ENCODE assay signal across 1 cellular context in the genomic region with DNA sequence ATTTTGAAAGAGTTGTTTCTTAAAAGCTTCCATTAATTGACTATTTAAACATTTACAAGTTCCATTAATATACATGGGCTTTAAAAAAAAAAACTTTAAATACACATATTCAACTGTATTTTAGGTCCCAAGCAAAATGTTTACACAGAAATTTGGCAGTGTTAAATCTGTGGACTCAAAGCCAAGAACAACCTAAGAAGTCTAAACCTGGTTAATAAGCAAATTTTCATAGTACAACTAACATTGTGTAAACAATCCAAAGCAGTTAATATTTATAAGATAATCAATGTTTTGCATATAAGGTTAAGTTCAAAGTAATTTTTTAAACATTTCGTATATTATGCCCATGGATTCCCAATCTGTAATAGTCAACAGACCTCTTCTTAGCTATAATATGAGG.
TF ChIP-seq lines count a peak whose summit lies in the region.

No MANE protein-coding gene starts in this region.

TF ChIP-seq in SK-N-SH treated with all-trans-retinoic acid at 6 μM for 48 hours, 23 proteins besides CTCF, POLR2A, EP300 and RAD21:
- TF ChIP-seq SNAI2 (CRISPR knock-in tag; IDR thresholded peaks at IDR 0.05) (no peak), ZNF565 (CRISPR knock-in tag; conservative IDR thresholded peaks at IDR 0.05; ENCODE audit: low read depth) (no peak), CREB5 (CRISPR knock-in tag; IDR thresholded peaks at IDR 0.05; ENCODE audit: low read depth) (no peak), TSHZ2 (CRISPR knock-in tag; IDR thresholded peaks at IDR 0.05) (no peak), ZFP30 (CRISPR knock-in tag; IDR thresholded peaks at IDR 0.05) (no peak), CSDC2 (CRISPR knock-in tag; IDR thresholded peaks at IDR 0.05) (no peak), GLIS3 (CRISPR knock-in tag; IDR thresholded peaks at IDR 0.05) (no peak)
